Comparison of ENCODE assay signal across 1 cellular context in genomic region chr1:109773203-109773899, GRCh38.
A peak's percentile ranks its signal among the peaks of the same experiment; 100 is the strongest.
TF ChIP-seq lines count a peak whose summit lies in the region.

No MANE protein-coding gene starts in this region.

TF ChIP-seq in HepG2, 621 proteins besides CTCF, POLR2A, EP300 and RAD21 (continued from another document):
- TF ChIP-seq RXRA (CRISPR knock-in tag; IDR thresholded peaks at IDR 0.05) (0 out of 2 replicates have a peak, but pooled peaks have one; percentile 39), PAX8 (CRISPR knock-in tag; IDR thresholded peaks at IDR 0.05; ENCODE audit: borderline replicate concordance) (no peak), ZFP36L1 (CRISPR knock-in tag; IDR thresholded peaks at IDR 0.05) (no peak), RFXAP (CRISPR knock-in tag; IDR thresholded peaks at IDR 0.05; ENCODE audit: borderline replicate concordance) (no peak), MYC (CRISPR knock-in tag; IDR thresholded peaks at IDR 0.05; ENCODE audit: borderline replicate concordance) (0 out of 2 replicates have a peak, but pooled peaks have one; percentile 35), ZNF33A (CRISPR knock-in tag; IDR thresholded peaks at IDR 0.05; ENCODE audit: borderline replicate concordance) (no peak), MXD3 (CRISPR knock-in tag; IDR thresholded peaks at IDR 0.05) (0 out of 2 replicates have a peak, but pooled peaks have one; percentile 38), PRMT3 (CRISPR knock-in tag; IDR thresholded peaks at IDR 0.05; ENCODE audit: borderline replicate concordance, low read depth) (no peak), ZNF383 (CRISPR knock-in tag; IDR thresholded peaks at IDR 0.05; ENCODE audit: borderline replicate concordance) (0 out of 2 replicates have a peak, but pooled peaks have one; percentile 38), TBX2 (CRISPR knock-in tag; IDR thresholded peaks at IDR 0.05; ENCODE audit: borderline replicate concordance) (no peak), MEIS2 (CRISPR knock-in tag; IDR thresholded peaks at IDR 0.05) (no peak), MATR3 (CRISPR knock-in tag; IDR thresholded peaks at IDR 0.05) (no peak), RORA (CRISPR knock-in tag; IDR thresholded peaks at IDR 0.05) (no peak), RXRB (CRISPR knock-in tag; IDR thresholded peaks at IDR 0.05; ENCODE audit: borderline replicate concordance) (peak; percentile 44; the same call in 1 of the 2 replicates), MXI1 (IDR thresholded peaks at IDR 0.05; ENCODE audit: borderline replicate concordance, low read depth, low read length) (no peak), IKZF1 (IDR thresholded peaks at IDR 0.05) (no peak), ZNF607 (CRISPR knock-in tag; IDR thresholded peaks at IDR 0.05; ENCODE audit: borderline replicate concordance) (no peak), KLF11 (CRISPR knock-in tag; IDR thresholded peaks at IDR 0.05) (no peak), KLF9 (CRISPR knock-in tag; IDR thresholded peaks at IDR 0.05; ENCODE audit: low read depth) (no peak), GATAD1 (CRISPR knock-in tag; IDR thresholded peaks at IDR 0.05) (peak; percentile 37; the same call in 1 of the 2 replicates), NBN (conservative IDR thresholded peaks at IDR 0.05) (no peak), ZNF768 (CRISPR knock-in tag; IDR thresholded peaks at IDR 0.05) (no peak), SRSF1 (optimal IDR thresholded peaks at IDR 0.05; ENCODE audit: low read depth, low read length) (no peak), SMC3 (IDR thresholded peaks at IDR 0.05; ENCODE audit: low read length) (peak; percentile 94), MAX (IDR thresholded peaks at IDR 0.05) (peak; percentile 66), E2F1 (CRISPR knock-in tag; IDR thresholded peaks at IDR 0.05) (no peak), KDM3A (CRISPR knock-in tag; IDR thresholded peaks at IDR 0.05; ENCODE audit: low read depth) (0 out of 2 replicates have a peak, but pooled peaks have one; percentile 65), MYNN (CRISPR knock-in tag; IDR thresholded peaks at IDR 0.05; ENCODE audit: low read depth) (no peak), ETV6 (CRISPR knock-in tag; conservative IDR thresholded peaks at IDR 0.05) (no peak), ZGPAT (CRISPR knock-in tag; IDR thresholded peaks at IDR 0.05) (peak; percentile 63; the same call in 1 of the 2 replicates), ZNF839 (CRISPR knock-in tag; IDR thresholded peaks at IDR 0.05; ENCODE audit: borderline replicate concordance) (no peak), ZNF570 (CRISPR knock-in tag; IDR thresholded peaks at IDR 0.05; ENCODE audit: borderline replicate concordance) (no peak), ADNP (CRISPR knock-in tag; IDR thresholded peaks at IDR 0.05) (no peak), FOXA3 (CRISPR knock-in tag; IDR thresholded peaks at IDR 0.05) (0 out of 2 replicates have a peak, but pooled peaks have one; percentile 12), ZFX (CRISPR knock-in tag; IDR thresholded peaks at IDR 0.05; ENCODE audit: low read depth) (peak; percentile 43; the same call in 1 of the 2 replicates), TP53 (CRISPR knock-in tag; conservative IDR thresholded peaks at IDR 0.05) (no peak), ARID5B (CRISPR knock-in tag; IDR thresholded peaks at IDR 0.05) (peak; percentile 37; the same call in 1 of the 2 replicates), BHLHE40 (IDR thresholded peaks at IDR 0.05; ENCODE audit: low read length) (peak; percentile 40; the same call in 1 of the 2 replicates), ISL2 (CRISPR knock-in tag; IDR thresholded peaks at IDR 0.05) (no peak)
- TF ChIP-seq, protein P1, sequence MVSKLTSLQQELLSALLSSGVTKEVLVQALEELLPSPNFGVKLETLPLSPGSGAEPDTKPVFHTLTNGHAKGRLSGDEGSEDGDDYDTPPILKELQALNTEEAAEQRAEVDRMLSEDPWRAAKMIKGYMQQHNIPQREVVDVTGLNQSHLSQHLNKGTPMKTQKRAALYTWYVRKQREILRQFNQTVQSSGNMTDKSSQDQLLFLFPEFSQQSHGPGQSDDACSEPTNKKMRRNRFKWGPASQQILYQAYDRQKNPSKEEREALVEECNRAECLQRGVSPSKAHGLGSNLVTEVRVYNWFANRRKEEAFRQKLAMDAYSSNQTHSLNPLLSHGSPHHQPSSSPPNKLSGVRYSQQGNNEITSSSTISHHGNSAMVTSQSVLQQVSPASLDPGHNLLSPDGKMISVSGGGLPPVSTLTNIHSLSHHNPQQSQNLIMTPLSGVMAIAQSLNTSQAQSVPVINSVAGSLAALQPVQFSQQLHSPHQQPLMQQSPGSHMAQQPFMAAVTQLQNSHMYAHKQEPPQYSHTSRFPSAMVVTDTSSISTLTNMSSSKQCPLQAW (CRISPR knock-in tag; IDR thresholded peaks at IDR 0.05): peak; percentile 74
- TF ChIP-seq, protein P2, sequence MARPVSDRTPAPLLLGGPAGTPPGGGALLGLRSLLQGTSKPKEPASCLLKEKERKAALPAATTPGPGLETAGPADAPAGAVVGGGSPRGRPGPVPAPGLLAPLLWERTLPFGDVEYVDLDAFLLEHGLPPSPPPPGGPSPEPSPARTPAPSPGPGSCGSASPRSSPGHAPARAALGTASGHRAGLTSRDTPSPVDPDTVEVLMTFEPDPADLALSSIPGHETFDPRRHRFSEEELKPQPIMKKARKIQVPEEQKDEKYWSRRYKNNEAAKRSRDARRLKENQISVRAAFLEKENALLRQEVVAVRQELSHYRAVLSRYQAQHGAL (CRISPR knock-in tag; IDR thresholded peaks at IDR 0.05; ENCODE audit: not compliant biosample characterization): no peak
- TF ChIP-seq, protein P3, sequence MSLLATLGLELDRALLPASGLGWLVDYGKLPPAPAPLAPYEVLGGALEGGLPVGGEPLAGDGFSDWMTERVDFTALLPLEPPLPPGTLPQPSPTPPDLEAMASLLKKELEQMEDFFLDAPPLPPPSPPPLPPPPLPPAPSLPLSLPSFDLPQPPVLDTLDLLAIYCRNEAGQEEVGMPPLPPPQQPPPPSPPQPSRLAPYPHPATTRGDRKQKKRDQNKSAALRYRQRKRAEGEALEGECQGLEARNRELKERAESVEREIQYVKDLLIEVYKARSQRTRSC (CRISPR knock-in tag; IDR thresholded peaks at IDR 0.05; ENCODE audit: low read depth): 0 out of 2 replicates have a peak, but pooled peaks have one; percentile 30
- TF ChIP-seq, protein P4, sequence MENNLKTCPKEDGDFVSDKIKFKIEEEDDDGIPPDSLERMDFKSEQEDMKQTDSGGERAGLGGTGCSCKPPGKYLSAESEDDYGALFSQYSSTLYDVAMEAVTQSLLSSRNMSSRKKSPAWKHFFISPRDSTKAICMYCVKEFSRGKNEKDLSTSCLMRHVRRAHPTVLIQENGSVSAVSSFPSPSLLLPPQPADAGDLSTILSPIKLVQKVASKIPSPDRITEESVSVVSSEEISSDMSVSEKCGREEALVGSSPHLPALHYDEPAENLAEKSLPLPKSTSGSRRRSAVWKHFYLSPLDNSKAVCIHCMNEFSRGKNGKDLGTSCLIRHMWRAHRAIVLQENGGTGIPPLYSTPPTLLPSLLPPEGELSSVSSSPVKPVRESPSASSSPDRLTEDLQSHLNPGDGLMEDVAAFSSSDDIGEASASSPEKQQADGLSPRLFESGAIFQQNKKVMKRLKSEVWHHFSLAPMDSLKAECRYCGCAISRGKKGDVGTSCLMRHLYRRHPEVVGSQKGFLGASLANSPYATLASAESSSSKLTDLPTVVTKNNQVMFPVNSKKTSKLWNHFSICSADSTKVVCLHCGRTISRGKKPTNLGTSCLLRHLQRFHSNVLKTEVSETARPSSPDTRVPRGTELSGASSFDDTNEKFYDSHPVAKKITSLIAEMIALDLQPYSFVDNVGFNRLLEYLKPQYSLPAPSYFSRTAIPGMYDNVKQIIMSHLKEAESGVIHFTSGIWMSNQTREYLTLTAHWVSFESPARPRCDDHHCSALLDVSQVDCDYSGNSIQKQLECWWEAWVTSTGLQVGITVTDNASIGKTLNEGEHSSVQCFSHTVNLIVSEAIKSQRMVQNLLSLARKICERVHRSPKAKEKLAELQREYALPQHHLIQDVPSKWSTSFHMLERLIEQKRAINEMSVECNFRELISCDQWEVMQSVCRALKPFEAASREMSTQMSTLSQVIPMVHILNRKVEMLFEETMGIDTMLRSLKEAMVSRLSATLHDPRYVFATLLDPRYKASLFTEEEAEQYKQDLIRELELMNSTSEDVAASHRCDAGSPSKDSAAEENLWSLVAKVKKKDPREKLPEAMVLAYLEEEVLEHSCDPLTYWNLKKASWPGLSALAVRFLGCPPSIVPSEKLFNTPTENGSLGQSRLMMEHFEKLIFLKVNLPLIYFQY (CRISPR knock-in tag; IDR thresholded peaks at IDR 0.05; ENCODE audit: borderline replicate concordance): 0 out of 2 replicates have a peak, but pooled peaks have one; percentile 36
